ENCODE assay signal across 1 cellular context in the genomic region with DNA sequence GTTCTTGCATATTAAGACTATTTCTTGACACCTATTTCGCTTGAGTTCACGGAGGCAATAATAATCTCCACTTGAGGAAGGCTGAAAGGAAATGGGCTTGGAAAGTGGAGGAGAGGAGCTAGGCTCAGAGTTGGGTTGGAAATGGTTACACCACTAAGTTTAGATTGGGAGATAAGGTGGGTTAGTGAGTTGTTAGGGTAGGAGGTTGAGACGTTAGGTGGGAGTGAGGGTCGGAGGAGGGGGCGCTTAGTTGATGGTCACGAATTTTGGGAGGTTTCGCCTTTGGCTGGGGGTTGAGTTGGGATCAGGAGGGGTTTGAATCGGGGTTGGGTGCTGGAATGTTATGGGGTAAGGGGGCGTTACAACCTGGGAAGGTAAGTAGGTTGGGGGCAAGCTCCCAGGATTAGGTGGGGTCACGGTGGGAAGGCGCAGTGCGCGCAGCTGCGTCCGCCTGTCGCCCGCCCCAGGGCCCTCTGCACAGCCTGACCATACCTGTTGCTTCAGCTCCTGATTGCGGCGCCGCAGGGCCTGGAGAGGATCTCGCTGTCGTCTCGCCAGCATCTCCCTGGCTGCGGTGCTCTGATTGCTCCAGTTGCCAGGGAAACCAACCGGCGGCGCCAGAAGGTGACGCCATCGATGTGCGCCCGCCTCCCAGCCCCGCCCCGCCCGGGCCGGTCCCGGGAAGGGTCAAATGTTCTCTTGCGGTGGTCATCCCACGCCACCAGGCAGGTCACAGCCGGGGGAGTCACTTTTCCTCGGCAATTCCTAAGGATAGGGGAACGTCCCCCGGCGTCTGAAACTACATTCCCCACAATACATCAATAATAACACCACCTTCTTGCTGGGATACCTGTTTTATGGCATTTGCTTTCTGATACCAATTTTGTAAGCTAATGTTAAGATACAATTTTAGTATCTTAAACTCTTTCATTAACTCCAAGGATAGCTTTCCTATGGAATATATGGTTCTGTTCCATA.
TF ChIP-seq lines count a peak whose summit lies in the region.

Gene NPHP1, minus strand, starts transcription at position 606 of the 978 bp plus-strand sequence. Its CDS starts 45 bp downstream, at position 561.

TF ChIP-seq in HepG2, 621 proteins besides CTCF, POLR2A, EP300 and RAD21 (continues in another document):
- TF ChIP-seq ZNF33A (CRISPR knock-in tag; IDR thresholded peaks at IDR 0.05; ENCODE audit: borderline replicate concordance): no peak
- TF ChIP-seq PLRG1 (conservative IDR thresholded peaks at IDR 0.05): no peak
- TF ChIP-seq ZNF451 (CRISPR knock-in tag; IDR thresholded peaks at IDR 0.05): no peak
- peak; percentile 87 for TF ChIP-seq SP5 (CRISPR knock-in tag; IDR thresholded peaks at IDR 0.05; ENCODE audit: borderline replicate concordance, low read depth)
- TF ChIP-seq ZNF746 (CRISPR knock-in tag; IDR thresholded peaks at IDR 0.05): peak; percentile 50; the same call in 1 of the 2 replicates
- TF ChIP-seq ZNF562 (CRISPR knock-in tag; IDR thresholded peaks at IDR 0.05; ENCODE audit: borderline replicate concordance): no peak
- TF ChIP-seq, protein P1, sequence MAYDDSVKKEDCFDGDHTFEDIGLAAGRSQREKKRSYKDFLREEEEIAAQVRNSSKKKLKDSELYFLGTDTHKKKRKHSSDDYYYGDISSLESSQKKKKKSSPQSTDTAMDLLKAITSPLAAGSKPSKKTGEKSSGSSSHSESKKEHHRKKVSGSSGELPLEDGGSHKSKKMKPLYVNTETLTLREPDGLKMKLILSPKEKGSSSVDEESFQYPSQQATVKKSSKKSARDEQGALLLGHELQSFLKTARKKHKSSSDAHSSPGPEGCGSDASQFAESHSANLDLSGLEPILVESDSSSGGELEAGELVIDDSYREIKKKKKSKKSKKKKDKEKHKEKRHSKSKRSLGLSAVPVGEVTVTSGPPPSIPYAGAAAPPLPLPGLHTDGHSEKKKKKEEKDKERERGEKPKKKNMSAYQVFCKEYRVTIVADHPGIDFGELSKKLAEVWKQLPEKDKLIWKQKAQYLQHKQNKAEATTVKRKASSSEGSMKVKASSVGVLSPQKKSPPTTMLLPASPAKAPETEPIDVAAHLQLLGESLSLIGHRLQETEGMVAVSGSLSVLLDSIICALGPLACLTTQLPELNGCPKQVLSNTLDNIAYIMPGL (CRISPR knock-in tag; IDR thresholded peaks at IDR 0.05; ENCODE audit: borderline replicate concordance in 1 of 2, low read depth in 1 of 2): peak; percentile 45 to 66; a peak in 1 of 4 replicates
- no peak; the same call in 1 of the 2 replicates for TF ChIP-seq ZNF749 (CRISPR knock-in tag; IDR thresholded peaks at IDR 0.05; ENCODE audit: borderline replicate concordance)
- 0 out of 2 replicates have a peak, but pooled peaks have one; percentile 22 for TF ChIP-seq HNRNPL (IDR thresholded peaks at IDR 0.05; ENCODE audit: low read depth, low read length)
- TF ChIP-seq KLF12 (CRISPR knock-in tag; IDR thresholded peaks at IDR 0.05; ENCODE audit: borderline replicate concordance): peak; percentile 94
- 0 out of 2 replicates have a peak, but pooled peaks have one; percentile 70 for TF ChIP-seq ZNF326 (CRISPR knock-in tag; IDR thresholded peaks at IDR 0.05; ENCODE audit: borderline replicate concordance)
- peak; percentile 90 for TF ChIP-seq ZNF883 (CRISPR knock-in tag; IDR thresholded peaks at IDR 0.05; ENCODE audit: not compliant biosample characterization)
- peak; percentile 92 for TF ChIP-seq E2F5 (CRISPR knock-in tag; conservative IDR thresholded peaks at IDR 0.05)
- peak; percentile 64 for TF ChIP-seq ELF3 (CRISPR knock-in tag; IDR thresholded peaks at IDR 0.05)
- TF ChIP-seq CEBPG (CRISPR knock-in tag; IDR thresholded peaks at IDR 0.05): peak; percentile 36; the same call in 1 of the 2 replicates
- 0 out of 2 replicates have a peak, but pooled peaks have one; percentile 29 for TF ChIP-seq ZNF674 (CRISPR knock-in tag; IDR thresholded peaks at IDR 0.05; ENCODE audit: low read depth)
- TF ChIP-seq, protein P2, sequence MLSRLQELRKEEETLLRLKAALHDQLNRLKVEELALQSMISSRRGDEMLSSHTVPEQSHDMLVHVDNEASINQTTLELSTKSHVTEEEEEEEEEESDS (CRISPR knock-in tag; IDR thresholded peaks at IDR 0.05; ENCODE audit: borderline replicate concordance): peak; percentile 46; the same call in 1 of the 2 replicates
- no peak for TF ChIP-seq HOXA5 (CRISPR knock-in tag; IDR thresholded peaks at IDR 0.05)
- peak; percentile 81 for TF ChIP-seq ZNF687 (CRISPR knock-in tag; IDR thresholded peaks at IDR 0.05)
- 0 out of 2 replicates have a peak, but pooled peaks have one; percentile 65 for TF ChIP-seq ZBTB4 (CRISPR knock-in tag; IDR thresholded peaks at IDR 0.05; ENCODE audit: borderline replicate concordance)
- TF ChIP-seq NFYB (CRISPR knock-in tag; IDR thresholded peaks at IDR 0.05): peak; percentile 39; the same call in 1 of the 2 replicates
- peak; percentile 82 for TF ChIP-seq SPEN (CRISPR knock-in tag; IDR thresholded peaks at IDR 0.05; ENCODE audit: low read depth)
- peak; percentile 97 for TF ChIP-seq KMT2B (CRISPR knock-in tag; IDR thresholded peaks at IDR 0.05)
- TF ChIP-seq AGO1 (IDR thresholded peaks at IDR 0.05; ENCODE audit: low read depth, low read length, poor library complexity, severe bottlenecking): peak; percentile 46
- TF ChIP-seq ZBTB26 (CRISPR knock-in tag; IDR thresholded peaks at IDR 0.05; ENCODE audit: borderline replicate concordance): 0 out of 2 replicates have a peak, but pooled peaks have one; percentile 29
- TF ChIP-seq RBM22 (optimal IDR thresholded peaks at IDR 0.05; ENCODE audit: low read length): peak; percentile 71
- no peak for TF ChIP-seq KDM1A (CRISPR knock-in tag; IDR thresholded peaks at IDR 0.05)
- peak; percentile 80 for TF ChIP-seq CBFB (CRISPR knock-in tag; IDR thresholded peaks at IDR 0.05)
- TF ChIP-seq FOXJ3 (CRISPR knock-in tag; IDR thresholded peaks at IDR 0.05; ENCODE audit: borderline replicate concordance): peak; percentile 72; the same call in 1 of the 2 replicates
- TF ChIP-seq ZNF614 (CRISPR knock-in tag; IDR thresholded peaks at IDR 0.05; ENCODE audit: borderline replicate concordance): peak; percentile 59; the same call in 1 of the 2 replicates
- no peak for TF ChIP-seq PTBP1 (IDR thresholded peaks at IDR 0.05; ENCODE audit: low read depth, low read length, poor library complexity, severe bottlenecking)
- TF ChIP-seq SIN3A (IDR thresholded peaks at IDR 0.05; ENCODE audit: borderline replicate concordance, low read depth, low read length): peak; percentile 93; the same call in 1 of the 2 replicates
- TF ChIP-seq ZNF607 (CRISPR knock-in tag; IDR thresholded peaks at IDR 0.05; ENCODE audit: borderline replicate concordance): peak; percentile 38; the same call in 1 of the 2 replicates
- peak; percentile 65 for TF ChIP-seq FOSL2 (CRISPR knock-in tag; IDR thresholded peaks at IDR 0.05)
- TF ChIP-seq HOXA3 (CRISPR knock-in tag; IDR thresholded peaks at IDR 0.05): peak; percentile 96
- TF ChIP-seq ZNF256 (CRISPR knock-in tag; conservative IDR thresholded peaks at IDR 0.05): no peak; the same call in 1 of the 2 replicates
- TF ChIP-seq ZNF501 (CRISPR knock-in tag; IDR thresholded peaks at IDR 0.05): peak; percentile 86
- peak; percentile 80 for TF ChIP-seq HCFC1 (IDR thresholded peaks at IDR 0.05; ENCODE audit: low read depth, low read length)
- TF ChIP-seq SSRP1 (CRISPR knock-in tag; IDR thresholded peaks at IDR 0.05): no peak
- TF ChIP-seq SMAD1 (CRISPR knock-in tag; IDR thresholded peaks at IDR 0.05; ENCODE audit: borderline replicate concordance, low read depth): peak; percentile 77; the same call in 1 of the 2 replicates
- no peak for TF ChIP-seq ZBTB3 (CRISPR knock-in tag; IDR thresholded peaks at IDR 0.05; ENCODE audit: borderline replicate concordance, low read depth)
- TF ChIP-seq, protein P3, sequence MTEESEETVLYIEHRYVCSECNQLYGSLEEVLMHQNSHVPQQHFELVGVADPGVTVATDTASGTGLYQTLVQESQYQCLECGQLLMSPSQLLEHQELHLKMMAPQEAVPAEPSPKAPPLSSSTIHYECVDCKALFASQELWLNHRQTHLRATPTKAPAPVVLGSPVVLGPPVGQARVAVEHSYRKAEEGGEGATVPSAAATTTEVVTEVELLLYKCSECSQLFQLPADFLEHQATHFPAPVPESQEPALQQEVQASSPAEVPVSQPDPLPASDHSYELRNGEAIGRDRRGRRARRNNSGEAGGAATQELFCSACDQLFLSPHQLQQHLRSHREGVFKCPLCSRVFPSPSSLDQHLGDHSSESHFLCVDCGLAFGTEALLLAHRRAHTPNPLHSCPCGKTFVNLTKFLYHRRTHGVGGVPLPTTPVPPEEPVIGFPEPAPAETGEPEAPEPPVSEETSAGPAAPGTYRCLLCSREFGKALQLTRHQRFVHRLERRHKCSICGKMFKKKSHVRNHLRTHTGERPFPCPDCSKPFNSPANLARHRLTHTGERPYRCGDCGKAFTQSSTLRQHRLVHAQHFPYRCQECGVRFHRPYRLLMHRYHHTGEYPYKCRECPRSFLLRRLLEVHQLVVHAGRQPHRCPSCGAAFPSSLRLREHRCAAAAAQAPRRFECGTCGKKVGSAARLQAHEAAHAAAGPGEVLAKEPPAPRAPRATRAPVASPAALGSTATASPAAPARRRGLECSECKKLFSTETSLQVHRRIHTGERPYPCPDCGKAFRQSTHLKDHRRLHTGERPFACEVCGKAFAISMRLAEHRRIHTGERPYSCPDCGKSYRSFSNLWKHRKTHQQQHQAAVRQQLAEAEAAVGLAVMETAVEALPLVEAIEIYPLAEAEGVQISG (CRISPR knock-in tag; IDR thresholded peaks at IDR 0.05): peak; percentile 87
- peak; percentile 47; the same call in 1 of the 2 replicates for TF ChIP-seq ZNF274 (CRISPR knock-in tag; IDR thresholded peaks at IDR 0.05)
- peak; percentile 18; the same call in 1 of the 2 replicates for TF ChIP-seq HOXA9 (CRISPR knock-in tag; IDR thresholded peaks at IDR 0.05; ENCODE audit: borderline replicate concordance)
- 0 out of 2 replicates have a peak, but pooled peaks have one; percentile 45 for TF ChIP-seq MIER3 (CRISPR knock-in tag; IDR thresholded peaks at IDR 0.05; ENCODE audit: borderline replicate concordance)
- no peak for TF ChIP-seq MLLT10 (CRISPR knock-in tag; IDR thresholded peaks at IDR 0.05)
